In genomic region chr1:51612349-51612982, GRCh38 we compare ENCODE assay signal across 2 cellular contexts.
TF ChIP-seq lines count a peak whose summit lies in the region.

No MANE protein-coding gene starts in this region.

TF ChIP-seq in A549, 52 proteins besides CTCF, POLR2A, EP300 and RAD21 (continued from another document):
- TF ChIP-seq ZSCAN20 (CRISPR knock-in tag; IDR thresholded peaks at IDR 0.05) = no peak
- no peak for TF ChIP-seq HEYL (CRISPR knock-in tag; IDR thresholded peaks at IDR 0.05)
- no peak for TF ChIP-seq MAZ (IDR thresholded peaks at IDR 0.05; ENCODE audit: borderline replicate concordance, low read depth, low read length)
- TF ChIP-seq BCL3 (IDR thresholded peaks at IDR 0.05) = no peak
- no peak for TF ChIP-seq HMGXB4 (CRISPR knock-in tag; IDR thresholded peaks at IDR 0.05; ENCODE audit: borderline replicate concordance)
- TF ChIP-seq RCOR1 (IDR thresholded peaks at IDR 0.05; ENCODE audit: low read depth, low read length) = no peak

TF ChIP-seq in HCT116, 20 proteins besides CTCF, POLR2A, EP300 and RAD21 (continued from another document):
- TF ChIP-seq REST (IDR thresholded peaks at IDR 0.05; ENCODE audit: low read depth) (no peak), EZH2 (IDR thresholded peaks at IDR 0.05) (no peak), POLR2AphosphoS5 (IDR thresholded peaks at IDR 0.05; ENCODE audit: low read depth, low read length) (no peak), CBX3 (IDR thresholded peaks at IDR 0.05; ENCODE audit: low read depth) (no peak), CEBPB (IDR thresholded peaks at IDR 0.05; ENCODE audit: low read depth) (no peak), TCF7L2 (IDR thresholded peaks at IDR 0.05; ENCODE audit: borderline replicate concordance, extremely low read depth, insufficient read depth, insufficient read length) (no peak), ELF1 (IDR thresholded peaks at IDR 0.05; ENCODE audit: borderline replicate concordance, low read depth) (no peak), ZNF274 (IDR thresholded peaks at IDR 0.05; ENCODE audit: low read depth, low read length) (no peak), ATF3 (IDR thresholded peaks at IDR 0.05) (no peak), MAX (IDR thresholded peaks at IDR 0.05) (no peak), ZBTB33 (IDR thresholded peaks at IDR 0.05; ENCODE audit: extremely low read depth, insufficient replicate concordance, low read length) (no peak)
